1 cellular context compared by ENCODE assay signal in the genomic region with DNA sequence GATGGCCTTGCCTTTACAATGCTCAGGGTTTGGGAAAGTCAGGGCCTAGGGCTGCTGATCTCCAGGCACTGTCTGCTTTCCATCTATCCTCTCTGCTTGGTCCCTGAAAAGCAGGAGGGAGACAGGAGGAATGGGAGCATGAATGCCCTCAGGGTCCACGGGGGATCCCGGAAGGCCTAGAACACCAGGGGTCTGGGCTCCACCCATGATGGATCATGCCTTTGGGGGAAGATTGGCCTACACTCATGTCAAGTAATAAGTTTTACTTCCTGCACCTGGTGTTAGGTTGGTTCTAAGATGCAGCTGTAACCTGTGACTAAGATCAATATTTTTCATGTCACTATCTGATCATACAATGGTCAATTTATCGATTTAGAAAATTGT.
TF ChIP-seq lines count a peak whose summit lies in the region.

No MANE protein-coding gene starts in this region.

TF ChIP-seq in WTC11, 78 proteins besides CTCF, POLR2A, EP300 and RAD21:
- TF ChIP-seq, protein P1, sequence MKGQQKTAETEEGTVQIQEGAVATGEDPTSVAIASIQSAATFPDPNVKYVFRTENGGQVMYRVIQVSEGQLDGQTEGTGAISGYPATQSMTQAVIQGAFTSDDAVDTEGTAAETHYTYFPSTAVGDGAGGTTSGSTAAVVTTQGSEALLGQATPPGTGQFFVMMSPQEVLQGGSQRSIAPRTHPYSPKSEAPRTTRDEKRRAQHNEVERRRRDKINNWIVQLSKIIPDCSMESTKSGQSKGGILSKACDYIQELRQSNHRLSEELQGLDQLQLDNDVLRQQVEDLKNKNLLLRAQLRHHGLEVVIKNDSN (CRISPR knock-in tag; IDR thresholded peaks at IDR 0.05) = no peak
- TF ChIP-seq, protein P2, sequence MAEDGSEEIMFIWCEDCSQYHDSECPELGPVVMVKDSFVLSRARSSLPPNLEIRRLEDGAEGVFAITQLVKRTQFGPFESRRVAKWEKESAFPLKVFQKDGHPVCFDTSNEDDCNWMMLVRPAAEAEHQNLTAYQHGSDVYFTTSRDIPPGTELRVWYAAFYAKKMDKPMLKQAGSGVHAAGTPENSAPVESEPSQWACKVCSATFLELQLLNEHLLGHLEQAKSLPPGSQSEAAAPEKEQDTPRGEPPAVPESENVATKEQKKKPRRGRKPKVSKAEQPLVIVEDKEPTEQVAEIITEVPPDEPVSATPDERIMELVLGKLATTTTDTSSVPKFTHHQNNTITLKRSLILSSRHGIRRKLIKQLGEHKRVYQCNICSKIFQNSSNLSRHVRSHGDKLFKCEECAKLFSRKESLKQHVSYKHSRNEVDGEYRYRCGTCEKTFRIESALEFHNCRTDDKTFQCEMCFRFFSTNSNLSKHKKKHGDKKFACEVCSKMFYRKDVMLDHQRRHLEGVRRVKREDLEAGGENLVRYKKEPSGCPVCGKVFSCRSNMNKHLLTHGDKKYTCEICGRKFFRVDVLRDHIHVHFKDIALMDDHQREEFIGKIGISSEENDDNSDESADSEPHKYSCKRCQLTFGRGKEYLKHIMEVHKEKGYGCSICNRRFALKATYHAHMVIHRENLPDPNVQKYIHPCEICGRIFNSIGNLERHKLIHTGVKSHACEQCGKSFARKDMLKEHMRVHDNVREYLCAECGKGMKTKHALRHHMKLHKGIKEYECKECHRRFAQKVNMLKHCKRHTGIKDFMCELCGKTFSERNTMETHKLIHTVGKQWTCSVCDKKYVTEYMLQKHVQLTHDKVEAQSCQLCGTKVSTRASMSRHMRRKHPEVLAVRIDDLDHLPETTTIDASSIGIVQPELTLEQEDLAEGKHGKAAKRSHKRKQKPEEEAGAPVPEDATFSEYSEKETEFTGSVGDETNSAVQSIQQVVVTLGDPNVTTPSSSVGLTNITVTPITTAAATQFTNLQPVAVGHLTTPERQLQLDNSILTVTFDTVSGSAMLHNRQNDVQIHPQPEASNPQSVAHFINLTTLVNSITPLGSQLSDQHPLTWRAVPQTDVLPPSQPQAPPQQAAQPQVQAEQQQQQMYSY (CRISPR knock-in tag; IDR thresholded peaks at IDR 0.05) = no peak
- TF ChIP-seq, protein P3, sequence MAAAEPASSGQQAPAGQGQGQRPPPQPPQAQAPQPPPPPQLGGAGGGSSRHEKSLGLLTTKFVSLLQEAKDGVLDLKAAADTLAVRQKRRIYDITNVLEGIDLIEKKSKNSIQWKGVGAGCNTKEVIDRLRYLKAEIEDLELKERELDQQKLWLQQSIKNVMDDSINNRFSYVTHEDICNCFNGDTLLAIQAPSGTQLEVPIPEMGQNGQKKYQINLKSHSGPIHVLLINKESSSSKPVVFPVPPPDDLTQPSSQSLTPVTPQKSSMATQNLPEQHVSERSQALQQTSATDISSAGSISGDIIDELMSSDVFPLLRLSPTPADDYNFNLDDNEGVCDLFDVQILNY (CRISPR knock-in tag; IDR thresholded peaks at IDR 0.05) = no peak
- TF ChIP-seq IRF2 (CRISPR knock-in tag; IDR thresholded peaks at IDR 0.05; ENCODE audit: borderline replicate concordance, low read depth) (no peak), NR1H2 (CRISPR knock-in tag; IDR thresholded peaks at IDR 0.05) (no peak), KAT7 (CRISPR knock-in tag; IDR thresholded peaks at IDR 0.05; ENCODE audit: borderline replicate concordance) (no peak), ATF1 (CRISPR knock-in tag; IDR thresholded peaks at IDR 0.05) (no peak), GABPB1 (CRISPR knock-in tag; IDR thresholded peaks at IDR 0.05) (no peak), TCF7 (CRISPR knock-in tag; IDR thresholded peaks at IDR 0.05; ENCODE audit: low read depth) (no peak), RORB (CRISPR knock-in tag; IDR thresholded peaks at IDR 0.05) (no peak), GRHL2 (CRISPR knock-in tag; IDR thresholded peaks at IDR 0.05; ENCODE audit: insufficient replicate concordance, severe bottlenecking) (no peak)
- TF ChIP-seq, protein P4, sequence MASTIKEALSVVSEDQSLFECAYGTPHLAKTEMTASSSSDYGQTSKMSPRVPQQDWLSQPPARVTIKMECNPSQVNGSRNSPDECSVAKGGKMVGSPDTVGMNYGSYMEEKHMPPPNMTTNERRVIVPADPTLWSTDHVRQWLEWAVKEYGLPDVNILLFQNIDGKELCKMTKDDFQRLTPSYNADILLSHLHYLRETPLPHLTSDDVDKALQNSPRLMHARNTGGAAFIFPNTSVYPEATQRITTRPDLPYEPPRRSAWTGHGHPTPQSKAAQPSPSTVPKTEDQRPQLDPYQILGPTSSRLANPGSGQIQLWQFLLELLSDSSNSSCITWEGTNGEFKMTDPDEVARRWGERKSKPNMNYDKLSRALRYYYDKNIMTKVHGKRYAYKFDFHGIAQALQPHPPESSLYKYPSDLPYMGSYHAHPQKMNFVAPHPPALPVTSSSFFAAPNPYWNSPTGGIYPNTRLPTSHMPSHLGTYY (CRISPR knock-in tag; IDR thresholded peaks at IDR 0.05) = no peak
- TF ChIP-seq, protein P5, sequence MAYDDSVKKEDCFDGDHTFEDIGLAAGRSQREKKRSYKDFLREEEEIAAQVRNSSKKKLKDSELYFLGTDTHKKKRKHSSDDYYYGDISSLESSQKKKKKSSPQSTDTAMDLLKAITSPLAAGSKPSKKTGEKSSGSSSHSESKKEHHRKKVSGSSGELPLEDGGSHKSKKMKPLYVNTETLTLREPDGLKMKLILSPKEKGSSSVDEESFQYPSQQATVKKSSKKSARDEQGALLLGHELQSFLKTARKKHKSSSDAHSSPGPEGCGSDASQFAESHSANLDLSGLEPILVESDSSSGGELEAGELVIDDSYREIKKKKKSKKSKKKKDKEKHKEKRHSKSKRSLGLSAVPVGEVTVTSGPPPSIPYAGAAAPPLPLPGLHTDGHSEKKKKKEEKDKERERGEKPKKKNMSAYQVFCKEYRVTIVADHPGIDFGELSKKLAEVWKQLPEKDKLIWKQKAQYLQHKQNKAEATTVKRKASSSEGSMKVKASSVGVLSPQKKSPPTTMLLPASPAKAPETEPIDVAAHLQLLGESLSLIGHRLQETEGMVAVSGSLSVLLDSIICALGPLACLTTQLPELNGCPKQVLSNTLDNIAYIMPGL (CRISPR knock-in tag; IDR thresholded peaks at IDR 0.05) = no peak
- TF ChIP-seq, protein P6, sequence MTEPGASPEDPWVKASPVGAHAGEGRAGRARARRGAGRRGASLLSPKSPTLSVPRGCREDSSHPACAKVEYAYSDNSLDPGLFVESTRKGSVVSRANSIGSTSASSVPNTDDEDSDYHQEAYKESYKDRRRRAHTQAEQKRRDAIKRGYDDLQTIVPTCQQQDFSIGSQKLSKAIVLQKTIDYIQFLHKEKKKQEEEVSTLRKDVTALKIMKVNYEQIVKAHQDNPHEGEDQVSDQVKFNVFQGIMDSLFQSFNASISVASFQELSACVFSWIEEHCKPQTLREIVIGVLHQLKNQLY (CRISPR knock-in tag; IDR thresholded peaks at IDR 0.05) = no peak
- TF ChIP-seq, protein P7, sequence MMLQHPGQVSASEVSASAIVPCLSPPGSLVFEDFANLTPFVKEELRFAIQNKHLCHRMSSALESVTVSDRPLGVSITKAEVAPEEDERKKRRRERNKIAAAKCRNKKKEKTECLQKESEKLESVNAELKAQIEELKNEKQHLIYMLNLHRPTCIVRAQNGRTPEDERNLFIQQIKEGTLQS (CRISPR knock-in tag; conservative IDR thresholded peaks at IDR 0.05) = no peak
- TF ChIP-seq, protein P8, sequence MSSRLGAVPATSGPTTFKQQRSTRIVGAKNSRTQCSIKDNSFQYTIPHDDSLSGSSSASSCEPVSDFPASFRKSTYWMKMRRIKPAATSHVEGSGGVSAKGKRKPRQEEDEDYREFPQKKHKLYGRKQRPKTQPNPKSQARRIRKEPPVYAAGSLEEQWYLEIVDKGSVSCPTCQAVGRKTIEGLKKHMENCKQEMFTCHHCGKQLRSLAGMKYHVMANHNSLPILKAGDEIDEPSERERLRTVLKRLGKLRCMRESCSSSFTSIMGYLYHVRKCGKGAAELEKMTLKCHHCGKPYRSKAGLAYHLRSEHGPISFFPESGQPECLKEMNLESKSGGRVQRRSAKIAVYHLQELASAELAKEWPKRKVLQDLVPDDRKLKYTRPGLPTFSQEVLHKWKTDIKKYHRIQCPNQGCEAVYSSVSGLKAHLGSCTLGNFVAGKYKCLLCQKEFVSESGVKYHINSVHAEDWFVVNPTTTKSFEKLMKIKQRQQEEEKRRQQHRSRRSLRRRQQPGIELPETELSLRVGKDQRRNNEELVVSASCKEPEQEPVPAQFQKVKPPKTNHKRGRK (CRISPR knock-in tag; IDR thresholded peaks at IDR 0.05; ENCODE audit: borderline replicate concordance) = no peak
